ENCODE assay signal across 15 cellular contexts in the genomic region with DNA sequence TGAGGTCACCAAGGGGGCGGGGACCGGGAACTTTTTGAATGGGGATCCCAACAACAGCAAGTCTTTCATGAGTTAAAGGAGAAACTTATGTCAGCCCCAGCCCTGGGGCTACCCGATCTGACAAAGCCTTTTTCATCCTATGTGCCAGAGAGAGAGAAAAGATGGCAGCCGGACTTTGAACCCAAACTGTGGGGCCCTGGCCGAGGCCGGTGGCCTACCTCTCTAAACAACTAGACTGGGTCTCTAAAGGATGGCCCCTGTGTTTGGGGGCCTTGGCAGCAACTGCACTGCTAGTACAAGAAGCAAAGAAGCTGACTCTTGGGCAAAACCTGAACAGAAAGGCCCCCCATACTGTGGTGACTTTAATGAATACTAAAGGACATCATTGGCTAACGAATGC. TPM values are rescaled to one million over a fixed set of nuclear protein-coding genes. Genes with fewer than 3 reads are reported as not detected.
"Had no signal": no experiment of that assay in that cellular context is flagged by ENCODE, and none has a peak within 500 bp of the region (broad histone marks: within the 10 kb centered on the region; RNA-seq: fewer than 3 reads in every experiment).

No MANE protein-coding gene starts in this region.

RNA-seq across cellular contexts. Expression of a gene that starts 31.3 kb away (rescaled TPM):
- total RNA-seq: stomach, subcutaneous adipose tissue, temporal lobe, testis, thoracic aorta, thyroid gland, tibial nerve, transverse colon, upper lobe of left lung, upper lobe of right lung, ureter, urinary bladder, uterus, vagina had no signal
- polyA plus RNA-seq: stomach, thymus, urinary bladder had no signal

RNA-seq across cellular contexts. Expression of a gene that starts 48.6 kb away (rescaled TPM):
- total RNA-seq: stomach, subcutaneous adipose tissue, temporal lobe, testis, thoracic aorta, thyroid gland, tibial nerve, upper lobe of right lung, urinary bladder, vagina had no signal
- polyA plus RNA-seq: stomach had no signal
